Comparison of ENCODE assay signal across 11 cellular contexts in genomic region chr20:37343212-37343993, GRCh38. TPM values are rescaled to one million over a fixed set of nuclear protein-coding genes. Genes with fewer than 3 reads are reported as not detected.
DNase-seq lines count a peak whose midpoint lies in the region; ATAC-seq, FAIRE-seq and TF ChIP-seq lines count a peak whose summit lies in the region.
"Had no signal": no experiment of that assay in that cellular context is flagged by ENCODE, and none has a peak within 500 bp of the region (broad histone marks: within the 10 kb centered on the region; RNA-seq: fewer than 3 reads in every experiment).

No MANE protein-coding gene starts in this region.

- H3K79me2 ChIP-seq in Karpas-422 (ENCODE audit: low read length) = peaks cover 26% of the 10 kb centered on the region
- H3K79me2 ChIP-seq in H1 (ENCODE audit: control insufficient read depth in 1 of 2, insufficient read depth in 2 of 2, low read length in 2 of 2) = peaks cover 3 to 18% of the 10 kb centered on the region in 2 experiments; a peak in 3 of 4 replicates
- H3K79me2 ChIP-seq in neural progenitor cell (ENCODE audit: low read depth) = peaks cover 30% of the 10 kb centered on the region

- TF ChIP-seq CTCF in H1 (IDR thresholded peaks at IDR 0.05; ENCODE audit: control extremely low read depth in 1 of 3, insufficient read depth in 1 of 3, low read depth in 1 of 3, low read length in 3 of 3) = no peak
- no peak for TF ChIP-seq CTCF in neural progenitor cell (IDR thresholded peaks at IDR 0.05)
- no peak for TF ChIP-seq CTCF in gastroesophageal sphincter (IDR thresholded peaks at IDR 0.05)

- no peak for TF ChIP-seq RAD21 in H1 (IDR thresholded peaks at IDR 0.05 in 1 of 2, conservative IDR thresholded peaks at IDR 0.05 in 1 of 2; ENCODE audit: low read depth in 2 of 2, low read length in 2 of 2)

- peaks cover 5% of the 10 kb centered on the region; the same call in 1 of the 2 replicates for H3K79me1 ChIP-seq in H1 (ENCODE audit: low read depth, low read length)

- POLR2A ChIA-PET in H1 (lab: Charles Lee; ENCODE audit: partially characterized antibody) = interaction anchor here (1.4 to 8.3 kb wide), 5 partner anchors 11 to 114 kb away, joined by 3 to 50 read pairs (median 4); no protein-coding TSS in a partner anchor

- no peaks in the 10 kb centered on the region for H3K9me2 ChIP-seq in Karpas-422 (replicated peaks; ENCODE audit: insufficient read depth, low read length)

- 85% methylated on average over 12 of the region's 12 CpGs; no CpG with 5 or more reads in 1 of the 2 experiments for WGBS in H1 (ENCODE audit: extremely low coverage in 1 of 2, insufficient coverage in 1 of 2, insufficient read length in 1 of 2, insufficient replicate concordance in 2 of 2, low coverage in 1 of 2, low lambda C conversion rate in 2 of 2, missing lambda C conversion rate in 1 of 2), 2 experiments
- WGBS in gastroesophageal sphincter (ENCODE audit: low coverage in 1 of 2), 2 donors = 55 to 71% methylated on average over 7 to 11 of the region's 12 CpGs

- no peak overlapping the region for H3K18ac ChIP-seq in H1 (ENCODE audit: extremely low read depth, low read length)

- H3K4ac ChIP-seq in H1 (replicated peaks; ENCODE audit: insufficient read length, low read depth, low read length) = no peak overlapping the region

- peak; percentile 85 for DNase-seq in COLO829 (ENCODE audit: low spot score)
- no peak for DNase-seq in Karpas-422
- no peak for DNase-seq in H1 (ENCODE audit: low read depth in 1 of 2, low spot score in 2 of 2)
- no peak for DNase-seq in neural progenitor cell (ENCODE audit: low spot score)
- no peak for DNase-seq in iPS-NIHi7 (ENCODE audit: extremely low spot score)
- DNase-seq in effector CD8-positive, alpha-beta T cell (lab: John Stamatoyannopoulos, UW) = no peak
- DNase-seq: activated T-cell treated with anti-CD3 and anti-CD28 coated beads, Interleukin-2, amount 50 U/mL, for 24 hours; hippocampal formation had no signal

- H3K4me2 ChIP-seq in Karpas-422 (ENCODE audit: low read depth, low read length, poor library complexity, severe bottlenecking) (no peak overlapping the region), H1 (ENCODE audit: insufficient read depth in 1 of 2, low read depth in 2 of 2, low read length in 2 of 2) (no peak overlapping the region), neural progenitor cell (no peak overlapping the region)

- no peak overlapping the region for H4K8ac ChIP-seq in H1 (ENCODE audit: extremely low read depth, insufficient read depth, low read length)

- no peak overlapping the region for H3K14ac ChIP-seq in H1 (ENCODE audit: insufficient read length)

- H3K4me3 ChIP-seq in Karpas-422 (ENCODE audit: low read length) = no peak overlapping the region
- H3K4me3 ChIP-seq in H1 (ENCODE audit: extremely low read depth in 1 of 4, insufficient read depth in 2 of 4, low read depth in 3 of 4, low read length in 4 of 4) = no peak overlapping the region
- no peak overlapping the region for H3K4me3 ChIP-seq in neural progenitor cell
- no peak overlapping the region for H3K4me3 ChIP-seq in gastroesophageal sphincter

- peaks cover 29% of the 10 kb centered on the region for H3F3A ChIP-seq in neural progenitor cell (ENCODE audit: low read depth)

- no peak overlapping the region for H2BK12ac ChIP-seq in H1 (ENCODE audit: low read depth, low read length)

- H3K27me3 Mint-ChIP-seq in neural progenitor cell (ENCODE audit: insufficient read depth, low read depth) = peaks cover 9% of the 10 kb centered on the region
- H3K27me3 Mint-ChIP-seq: activated T-cell treated with anti-CD3 and anti-CD28 coated beads, Interleukin-2, amount 50 U/mL, for 24 hours had no signal

- no peak overlapping the region for H4K91ac ChIP-seq in H1 (replicated peaks; ENCODE audit: insufficient read length, low read length)

- TF ChIP-seq POLR2A in H1 (IDR thresholded peaks at IDR 0.05; ENCODE audit: control extremely low read depth in 1 of 2, low read depth in 2 of 2, low read length in 2 of 2) (no peak), gastroesophageal sphincter (IDR thresholded peaks at IDR 0.05) (no peak)

- peaks cover 42% of the 10 kb centered on the region for H3K4me1 ChIP-seq in Karpas-422 (ENCODE audit: low read length)
- H3K4me1 ChIP-seq in H1 (replicated peaks in 1 of 4; ENCODE audit: control insufficient read depth in 3 of 4, insufficient read depth in 4 of 4, low read length in 3 of 4) = peaks cover 0 to 5% (median 4%) of the 10 kb centered on the region in 4 experiments; a peak in 4 of 7 replicates
- H3K4me1 ChIP-seq in neural progenitor cell = peaks cover 9% of the 10 kb centered on the region
- peaks cover 0 to 32% (median 3%) of the 10 kb centered on the region in 3 donors for H3K4me1 ChIP-seq in gastroesophageal sphincter

- H3K27ac Mint-ChIP-seq in neural progenitor cell = no peak overlapping the region

- H4K20me1 ChIP-seq in Karpas-422 (ENCODE audit: insufficient read depth, low read depth, low read length) (peaks cover 3% of the 10 kb centered on the region), H1 (replicated peaks in 1 of 2; ENCODE audit: control insufficient read depth in 1 of 2, insufficient read depth in 2 of 2, low read length in 2 of 2) (peaks cover 0 to 3% of the 10 kb centered on the region in 2 experiments), neural progenitor cell (ENCODE audit: low read depth) (peaks cover 17% of the 10 kb centered on the region)

- no peak overlapping the region for H3K27ac ChIP-seq in Karpas-422 (ENCODE audit: low read length)
- no peak overlapping the region for H3K27ac ChIP-seq in H1 (ENCODE audit: low read depth, low read length)
- no peak overlapping the region for H3K27ac ChIP-seq in neural progenitor cell
- H3K27ac ChIP-seq in gastroesophageal sphincter = peak overlapping the region in 1 of 4 donors; percentile 21

- peak overlapping the region; percentile 57 for H3K4me3 Mint-ChIP-seq in neural progenitor cell
- H3K4me3 Mint-ChIP-seq: activated T-cell treated with anti-CD3 and anti-CD28 coated beads, Interleukin-2, amount 50 U/mL, for 24 hours had no signal

- no peak overlapping the region for H2AK5ac ChIP-seq in H1 (ENCODE audit: low read depth, low read length)

- H3K56ac ChIP-seq in H1 (replicated peaks; ENCODE audit: insufficient read length, low read depth, low read length) = no peak overlapping the region

- 0 out of 2 replicates have a peak overlapping the region, but pooled peaks have one; percentile 8 for H2BK15ac ChIP-seq in H1 (ENCODE audit: low read length)

- H2AFZ ChIP-seq in Karpas-422 (ENCODE audit: low read length) (no peak overlapping the region; the same call in 1 of the 2 replicates), H1 (ENCODE audit: low read length) (no peak overlapping the region), neural progenitor cell (replicated peaks) (no peak overlapping the region)

- H3K9me3 ChIP-seq in Karpas-422 (ENCODE audit: low read length) (no peaks in the 10 kb centered on the region), H1 (ENCODE audit: insufficient read depth in 2 of 2, low read depth in 1 of 2, low read length in 1 of 2) (no peaks in the 10 kb centered on the region), neural progenitor cell (ENCODE audit: low read depth) (no peaks in the 10 kb centered on the region), gastroesophageal sphincter (no peaks in the 10 kb centered on the region)

- H2BK20ac ChIP-seq in H1 (ENCODE audit: low read length) = no peak overlapping the region

- no peaks in the 10 kb centered on the region for H3K36me3 Mint-ChIP-seq in neural progenitor cell

- no peaks in the 10 kb centered on the region for H3K9me3 Mint-ChIP-seq in neural progenitor cell
- H3K9me3 Mint-ChIP-seq: activated T-cell treated with anti-CD3 and anti-CD28 coated beads, Interleukin-2, amount 50 U/mL, for 24 hours had no signal

- H3K4me1 Mint-ChIP-seq in neural progenitor cell = peaks cover 50% of the 10 kb centered on the region

- CTCF ChIA-PET in H1 (lab: Charles Lee; ENCODE audit: partially characterized antibody) = interaction anchor here (0.6 to 1.6 kb wide), 6 partner anchors 11 to 101 kb away, joined by 3 to 8 read pairs (median 4); no protein-coding TSS in a partner anchor

- no peak overlapping the region for H2BK5ac ChIP-seq in H1 (ENCODE audit: low read depth, low read length)

- TF ChIP-seq EP300 in H1 (IDR thresholded peaks at IDR 0.05; ENCODE audit: borderline replicate concordance in 1 of 2, low read depth in 2 of 2, low read length in 2 of 2) (no peak), gastroesophageal sphincter (IDR thresholded peaks at IDR 0.05) (no peak)

- H3K36me3 ChIP-seq in Karpas-422 (ENCODE audit: insufficient read depth, low read length) = no peaks in the 10 kb centered on the region
- no peaks in the 10 kb centered on the region for H3K36me3 ChIP-seq in H1 (ENCODE audit: control insufficient read depth in 2 of 4, insufficient read depth in 4 of 4, low read length in 3 of 4)
- no peaks in the 10 kb centered on the region for H3K36me3 ChIP-seq in neural progenitor cell
- H3K36me3 ChIP-seq in gastroesophageal sphincter = no peaks in the 10 kb centered on the region

- H3K23me2 ChIP-seq in H1 (ENCODE audit: low read depth, low read length) = no peaks in the 10 kb centered on the region; the same call in 1 of the 2 replicates

- H3K9ac ChIP-seq in Karpas-422 (ENCODE audit: low read length) (peak overlapping the region; percentile 12; the same call in 1 of the 2 replicates), H1 (replicated peaks in 1 of 4; ENCODE audit: extremely low read depth in 1 of 4, low read depth in 3 of 4, low read length in 3 of 4) (no peak overlapping the region; a peak in 1 of 7 replicates), neural progenitor cell (no peak overlapping the region)

- H3K27me3 ChIP-seq in Karpas-422 (ENCODE audit: low read length) = no peaks in the 10 kb centered on the region
- no peaks in the 10 kb centered on the region for H3K27me3 ChIP-seq in H1 (replicated peaks in 1 of 4; ENCODE audit: control insufficient read depth in 3 of 4, extremely low read depth in 1 of 4, insufficient read depth in 3 of 4, low read length in 3 of 4)
- H3K27me3 ChIP-seq in neural progenitor cell = no peaks in the 10 kb centered on the region
- no peaks in the 10 kb centered on the region for H3K27me3 ChIP-seq in gastroesophageal sphincter

- no peak overlapping the region for H3K23ac ChIP-seq in H1 (ENCODE audit: insufficient read length)

- H2BK120ac ChIP-seq in H1 (replicated peaks; ENCODE audit: low read depth, low read length) = no peak overlapping the region

- no peak overlapping the region for H4K5ac ChIP-seq in H1 (ENCODE audit: insufficient read length, low read depth, low read length)

- no peak for FAIRE-seq in H1 (lab: Jason Lieb, UNC)
- FAIRE-seq: colon had no signal

- ATAC-seq in gastroesophageal sphincter (no peak), GM18909 (IDR thresholded peaks at IDR 0.05; ENCODE audit: poor library complexity, unreplicated experiment) (no peak)

RNA-seq across cellular contexts. Expression of gene SRC, which starts 2.5 kb away (rescaled TPM):
- total RNA-seq in Karpas-422 (2014; rRNA removed; shearing (Covaris generic); ENCODE audit: low replicate concordance) = 39.9 and 41.5 TPM in 2 replicates
- total RNA-seq in H1 (2021; fragmentation: NEBNext Ultra II Directional; extraction: Animal tissue kit (Norgen Biotek cat#: 25700)) = 28.8 and 29.8 TPM in 2 replicates
- polyA plus RNA-seq in H1 (2011; rRNA removed) = 27.6 and 35.4 TPM in 2 replicates
- 25.1 TPM for polyA plus RNA-seq in H1 (2011; cell fraction: cytosol; rRNA removed)
- polyA plus RNA-seq in H1 (2011; cell fraction: nucleus; rRNA removed) = 100 TPM
- 19.4 to 31.2 TPM (median 26.5 TPM) in 4 replicates for polyA plus RNA-seq in H1 (2012, experiment 1 of 2)
- polyA plus RNA-seq in H1 (2012, experiment 2 of 2) = 20.4 TPM
- polyA plus RNA-seq in H1 (2013, experiment 1 of 2) = 17.9 TPM
- polyA plus RNA-seq in H1 (2013, experiment 2 of 2) = 15.1 TPM
- 28.2 and 38.4 TPM in 2 replicates for polyA minus RNA-seq in H1 (2011; rRNA and poly(A)+ RNA removed)
- 28.6 TPM for polyA minus RNA-seq in H1 (2011; cell fraction: cytosol; rRNA and poly(A)+ RNA removed)
- 41.9 TPM for polyA minus RNA-seq in H1 (2011; cell fraction: nucleus; rRNA and poly(A)+ RNA removed)
- 15.4 and 47.4 TPM in 2 replicates for total RNA-seq in neural progenitor cell (ENCODE audit: low replicate concordance)
- total RNA-seq in gastroesophageal sphincter = 10 to 100 TPM; 30.6 to 54.7 (median 45.0) TPM

RNA-seq across cellular contexts. Expression of gene MANBAL, which starts 53.9 kb away (rescaled TPM):
- 7.7 and 8.5 TPM in 2 replicates for total RNA-seq in Karpas-422 (2014; rRNA removed; shearing (Covaris generic); ENCODE audit: low replicate concordance)
- 42.8 and 44.4 TPM in 2 replicates for total RNA-seq in H1 (2021; fragmentation: NEBNext Ultra II Directional; extraction: Animal tissue kit (Norgen Biotek cat#: 25700))
- polyA plus RNA-seq in H1 (2011; rRNA removed) = 120 and 140 TPM in 2 replicates
- polyA plus RNA-seq in H1 (2011; cell fraction: cytosol; rRNA removed) = 98.6 TPM
- polyA plus RNA-seq in H1 (2011; cell fraction: nucleus; rRNA removed) = 64.4 TPM
- polyA plus RNA-seq in H1 (2012, experiment 1 of 2) = 60.6 to 68.4 TPM (median 64.0 TPM) in 4 replicates
- polyA plus RNA-seq in H1 (2012, experiment 2 of 2) = 70.1 TPM
- polyA plus RNA-seq in H1 (2013, experiment 1 of 2) = 48.6 TPM
- 56.1 TPM for polyA plus RNA-seq in H1 (2013, experiment 2 of 2)
- 46.6 and 52.2 TPM in 2 replicates for polyA minus RNA-seq in H1 (2011; rRNA and poly(A)+ RNA removed)
- 22.8 TPM for polyA minus RNA-seq in H1 (2011; cell fraction: cytosol; rRNA and poly(A)+ RNA removed)
- 16.5 TPM for polyA minus RNA-seq in H1 (2011; cell fraction: nucleus; rRNA and poly(A)+ RNA removed)
- total RNA-seq in neural progenitor cell (ENCODE audit: low replicate concordance) (32.7 and 44.8 TPM in 2 replicates), gastroesophageal sphincter (10 to 100 TPM; 28.2 to 53.0 (median 44.6) TPM)
